In the genomic region with DNA sequence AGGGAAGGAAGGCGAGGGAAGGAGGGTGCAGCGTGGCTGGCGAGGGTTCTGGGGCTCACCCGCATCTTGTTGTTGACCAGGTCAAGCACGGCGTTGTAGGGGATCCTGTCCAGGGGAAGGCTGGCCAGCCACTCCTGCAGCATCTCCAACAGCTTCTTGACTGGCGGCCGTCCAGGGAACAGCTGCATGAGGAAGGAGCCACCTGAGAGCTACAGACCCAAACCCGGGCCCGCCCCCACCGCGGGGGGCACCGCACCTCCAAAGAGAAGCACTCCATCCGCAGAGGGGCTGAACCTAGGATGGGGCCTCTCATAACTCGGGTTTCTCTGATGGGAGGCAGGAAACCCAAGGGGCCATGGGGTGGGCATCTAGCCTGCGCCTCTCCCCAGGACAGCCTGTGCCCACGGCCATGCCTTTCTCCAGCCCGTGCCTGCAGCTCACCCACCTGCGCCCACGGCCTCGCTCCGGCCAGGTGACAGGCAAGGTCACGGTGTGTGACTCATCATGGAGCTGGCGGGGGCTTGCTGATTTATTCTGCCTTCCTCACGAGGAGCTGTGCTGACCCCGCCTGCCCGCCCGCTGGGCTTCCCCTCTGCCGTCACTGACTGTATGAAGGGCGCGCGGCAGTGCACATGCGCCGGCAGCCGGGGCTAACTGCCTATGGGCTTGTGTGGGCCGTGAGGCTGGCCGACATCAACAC, we compare ENCODE assay signal across 37 cellular contexts. TPM values are rescaled to one million over a fixed set of nuclear protein-coding genes. Genes with fewer than 3 reads are reported as not detected.
"Had no signal": no experiment of that assay in that cellular context is flagged by ENCODE, and none has a peak within 500 bp of the region (broad histone marks: within the 10 kb centered on the region; RNA-seq: fewer than 3 reads in every experiment).

No MANE protein-coding gene starts in this region.

- H3K9me3 ChIP-seq: ascending aorta, Peyer's patch had no signal

- H3K4me3 ChIP-seq: ascending aorta, cardiac muscle cell, Peyer's patch had no signal

- H3K4me1 ChIP-seq: ascending aorta, Peyer's patch had no signal

- H3K27ac ChIP-seq: ascending aorta, cardiac muscle cell, Peyer's patch, VCaP had no signal

- H3K27me3 ChIP-seq: ascending aorta, cardiac muscle cell, Peyer's patch had no signal

- ATAC-seq: activated CD8-positive, alpha-beta memory T cell treated with anti-CD3 and anti-CD28 coated beads, Interleukin-2, amount 10 ng/mL, durations not matched to agents 7 days and 5 days; PC-3; SK-N-SH treated with all-trans-retinoic acid at 6 μM for 48 hours; T-cell; T-helper 17 cell had no signal

- DNase-seq: activated CD4-positive, alpha-beta memory T cell treated with anti-CD3 and anti-CD28 coated beads, Interleukin-2, amount 10 ng/mL, durations not matched to agents 7 days and 5 days; activated CD4-positive, alpha-beta T cell treated with anti-CD3 and anti-CD28 coated beads for 1 hour; activated CD4-positive, alpha-beta T cell treated with anti-CD3 and anti-CD28 coated beads for 48 hours; activated CD4-positive, CD25-positive, alpha-beta regulatory T cell; activated CD8-positive, alpha-beta memory T cell treated with anti-CD3 and anti-CD28 coated beads for 24 hours; activated CD8-positive, alpha-beta memory T cell treated with anti-CD3 and anti-CD28 coated beads, Interleukin-2, amount 10 ng/mL, durations not matched to agents 7 days and 5 days; activated CD8-positive, alpha-beta memory T cell treated with anti-CD3 and anti-CD28 coated beads, Interleukin-2, amount 50 U/mL, for 48 hours; activated gamma-delta T cell; activated naive CD4-positive, alpha-beta T cell treated with Interleukin-2 at 50 U/mL for 16 hours; activated naive CD8-positive, alpha-beta T cell treated with anti-CD3 and anti-CD28 coated beads, Interleukin-2, amount 10 ng/mL, durations not matched to agents 7 days and 5 days; amygdala; NCI-H1092 treated with DMSO at 0.1 percent for 48 hours; NCI-H1417; NCI-H146; NCI-H187; NCI-H2029 treated with DMSO at 0.1 percent for 48 hours; NCI-H2107; NCI-H2171; NCI-H226; NCI-H446 treated with DMSO at 0.1 percent for 48 hours; NCI-H524; NCI-H69; NCI-H82; PC-3; Peyer's patch; RPMI8226; SIG-M5; T-cell; T-helper 17 cell had no signal

RNA-seq across cellular contexts. Expression of a gene that starts 11.8 kb away (rescaled TPM):
- total RNA-seq: activated CD8-positive, alpha-beta memory T cell treated with anti-CD3 and anti-CD28 coated beads, Interleukin-2, amount 10 ng/mL, durations not matched to agents 7 days and 5 days; activated naive CD8-positive, alpha-beta T cell treated with anti-CD3 and anti-CD28 coated beads, Interleukin-2, amount 10 ng/mL, durations not matched to agents 7 days and 5 days; activated T-helper 2 cell treated with anti-CD3 and anti-CD28 coated beads, Interferon-gamma antibody, Interleukin-2, Interleukin-4, amounts not matched to agents 10 μg/mL and 5 μg/mL and 100 μg/mL, durations not matched to agents 14 hours and 24 hours and 36 hours; ascending aorta; cardiac muscle cell; chondrocyte; M059J; PC-3; Peyer's patch; SK-MEL-5 had no signal
- polyA plus RNA-seq: cardiac muscle cell had no signal
